30 cellular contexts compared by ENCODE assay signal in genomic region chr22:22158207-22158816, GRCh38.
"Had no signal": no experiment of that assay in that cellular context is flagged by ENCODE, and none has a peak within 500 bp of the region (broad histone marks: within the 10 kb centered on the region; RNA-seq: fewer than 3 reads in every experiment).

No MANE protein-coding gene starts in this region.

- H3K4me3 ChIP-seq: MG63, SJSA1 had no signal

- H3K27ac Mint-ChIP-seq: activated CD8-positive, alpha-beta memory T cell treated with anti-CD3 and anti-CD28 coated beads, Interleukin-2, amount 10 ng/mL, durations not matched to agents 7 days and 5 days; activated CD8-positive, alpha-beta T cell treated with anti-CD3 and anti-CD28 coated beads, Interleukin-2, amount 10 ng/mL, durations not matched to agents 7 days and 5 days; activated naive CD4-positive, alpha-beta T cell treated with anti-CD3 and anti-CD28 coated beads for 36 hours; activated naive CD8-positive, alpha-beta T cell; activated T-helper 17 cell treated with anti-CD3 and anti-CD28 coated beads, Interleukin-2, amount 50 U/mL, for 72 hours; brain had no signal

- H3K9ac ChIP-seq: KMS-11 had no signal

- H3K4me2 ChIP-seq: KMS-11 had no signal

- ATAC-seq: activated CD8-positive, alpha-beta memory T cell treated with anti-CD3 and anti-CD28 coated beads, Interleukin-2, amount 10 ng/mL, durations not matched to agents 7 days and 5 days; activated CD8-positive, alpha-beta T cell treated with anti-CD3 and anti-CD28 coated beads, Interleukin-2, amount 10 ng/mL, durations not matched to agents 7 days and 5 days; activated T-cell treated with anti-CD3 and anti-CD28 coated beads, Interleukin-2, amount 50 U/mL, for 4 hours; activated T-helper 17 cell treated with anti-CD3 and anti-CD28 coated beads, Interleukin-2, amount 50 U/mL, for 72 hours; PC-3; SK-N-SH treated with all-trans-retinoic acid at 6 μM for 48 hours had no signal

- H3K36me3 ChIP-seq: MG63, SJSA1 had no signal

- H3K4me1 Mint-ChIP-seq: activated T-helper 17 cell treated with anti-CD3 and anti-CD28 coated beads, Interleukin-2, amount 50 U/mL, for 72 hours; brain had no signal

- H3K9me3 Mint-ChIP-seq: activated naive CD4-positive, alpha-beta T cell treated with anti-CD3 and anti-CD28 coated beads for 36 hours; activated T-cell treated with anti-CD3 and anti-CD28 coated beads, Interleukin-2, amount 50 U/mL, for 4 hours; activated T-helper 17 cell treated with anti-CD3 and anti-CD28 coated beads, Interleukin-2, amount 50 U/mL, for 72 hours; central memory CD8-positive, alpha-beta T cell had no signal

- DNase-seq: activated CD4-positive, alpha-beta T cell treated with anti-CD3 and anti-CD28 coated beads for 48 hours; activated CD4-positive, alpha-beta T cell treated with anti-CD3 and anti-CD28 coated beads, Interleukin-2, amount 50 U/mL, for 4 hours; activated CD4-positive, CD25-positive, alpha-beta regulatory T cell treated with anti-CD3 and anti-CD28 coated beads, Interleukin-2, amount 50 U/mL, for 72 hours; activated CD8-positive, alpha-beta memory T cell treated with anti-CD3 and anti-CD28 coated beads, Interleukin-2, amount 10 ng/mL, durations not matched to agents 7 days and 5 days; activated CD8-positive, alpha-beta T cell treated with anti-CD3 and anti-CD28 coated beads, Interleukin-2, amount 10 ng/mL, durations not matched to agents 7 days and 5 days; activated gamma-delta T cell; activated naive CD4-positive, alpha-beta T cell treated with anti-CD3 and anti-CD28 coated beads for 36 hours; activated T-cell treated with anti-CD3 and anti-CD28 coated beads, Interleukin-2, amount 50 U/mL, for 4 hours; amygdala; MG63; MV-4-11; NCI-H1092 treated with DMSO at 0.1 percent for 48 hours; NCI-H1417 treated with DMSO at 0.1 percent for 48 hours; NCI-H1694; NCI-H2029; NCI-H2107; NCI-H345; NCI-H510A; NCI-H526 treated with DMSO at 0.1 percent for 48 hours; NCI-H82; PC-3; SHP77; SW 1271 had no signal

- H3K4me1 ChIP-seq: SJSA1 had no signal

- H3K27ac ChIP-seq: KMS-11, SJSA1 had no signal

- H3K9me3 ChIP-seq: MG63, SJSA1 had no signal

- H3K4me3 Mint-ChIP-seq: activated CD8-positive, alpha-beta memory T cell treated with anti-CD3 and anti-CD28 coated beads, Interleukin-2, amount 10 ng/mL, durations not matched to agents 7 days and 5 days; activated CD8-positive, alpha-beta T cell treated with anti-CD3 and anti-CD28 coated beads, Interleukin-2, amount 10 ng/mL, durations not matched to agents 7 days and 5 days; activated naive CD4-positive, alpha-beta T cell treated with anti-CD3 and anti-CD28 coated beads for 36 hours; activated naive CD8-positive, alpha-beta T cell; activated T-cell treated with anti-CD3 and anti-CD28 coated beads, Interleukin-2, amount 50 U/mL, for 4 hours; activated T-helper 17 cell treated with anti-CD3 and anti-CD28 coated beads, Interleukin-2, amount 50 U/mL, for 72 hours; brain; central memory CD8-positive, alpha-beta T cell had no signal

- H3K36me3 Mint-ChIP-seq: activated CD8-positive, alpha-beta memory T cell treated with anti-CD3 and anti-CD28 coated beads, Interleukin-2, amount 10 ng/mL, durations not matched to agents 7 days and 5 days; activated naive CD8-positive, alpha-beta T cell; brain had no signal

- H3K27me3 ChIP-seq: MG63 had no signal
